18 cellular contexts compared by ENCODE assay signal in the genomic region with DNA sequence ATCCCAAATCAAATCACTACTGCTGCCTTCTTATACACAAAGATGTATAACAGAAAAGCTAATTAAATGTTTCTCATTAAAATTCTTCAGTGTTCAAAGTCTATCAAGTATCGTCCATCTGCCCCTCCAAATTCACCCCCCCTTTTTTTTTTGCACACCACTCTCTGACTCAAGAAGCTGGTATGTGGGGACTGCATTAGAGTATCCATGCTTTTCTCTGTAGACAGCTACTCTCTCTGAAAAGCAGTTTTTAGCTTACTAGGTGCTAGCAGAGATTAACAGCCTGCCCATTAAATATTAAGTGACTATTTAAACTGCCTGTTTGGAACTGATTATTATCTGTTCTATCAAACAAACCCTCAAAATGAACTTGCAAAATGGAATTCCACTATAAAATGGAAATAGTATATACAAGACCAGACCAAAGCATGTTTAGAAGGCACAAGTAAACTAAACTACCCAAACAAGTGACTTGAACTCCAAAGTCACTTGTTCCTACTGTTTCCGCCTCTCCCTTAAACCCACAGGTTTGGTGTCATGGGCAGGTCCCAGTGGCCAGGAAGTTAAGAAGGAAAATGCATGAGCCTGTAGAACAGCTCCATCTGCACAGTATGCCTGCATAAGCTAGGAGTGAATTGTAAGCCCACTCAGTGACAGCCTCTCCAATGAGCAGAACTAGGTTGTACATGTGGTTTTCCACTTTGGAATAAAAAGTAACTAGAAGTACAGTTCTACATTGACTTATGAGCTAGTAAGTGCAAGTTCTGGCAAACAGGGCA. TPM values are rescaled to one million over a fixed set of nuclear protein-coding genes. Genes with fewer than 3 reads are reported as not detected.
DNase-seq lines count a peak whose midpoint lies in the region; ATAC-seq and TF ChIP-seq lines count a peak whose summit lies in the region.
"Had no signal": no experiment of that assay in that cellular context is flagged by ENCODE, and none has a peak within 500 bp of the region (broad histone marks: within the 10 kb centered on the region; RNA-seq: fewer than 3 reads in every experiment).

No MANE protein-coding gene starts in this region.

- H3K4me3 ChIP-seq in adrenal gland (peak overlapping the region in 1 of 4 donors; percentile 10), fibroblast of villous mesenchyme (ENCODE audit: low read depth, low read length) (no peak overlapping the region), thoracic aorta (peak overlapping the region; percentile 36)
- H3K4me3 ChIP-seq: hepatocyte, lung had no signal

- no peaks in the 10 kb centered on the region for H3K27me3 ChIP-seq in adrenal gland
- no peaks in the 10 kb centered on the region for H3K27me3 ChIP-seq in thoracic aorta (replicated peaks; ENCODE audit: insufficient read depth)
- H3K27me3 ChIP-seq: hepatocyte had no signal

- no peak for TF ChIP-seq CTCF in adrenal gland (IDR thresholded peaks at IDR 0.05)
- no peak for TF ChIP-seq CTCF in fibroblast of villous mesenchyme (IDR thresholded peaks at IDR 0.05; ENCODE audit: insufficient read depth, low read depth, low read length)
- no peak for TF ChIP-seq CTCF in thoracic aorta (IDR thresholded peaks at IDR 0.05)

- H3K9me3 ChIP-seq in adrenal gland (replicated peaks in 1 of 3) (no peaks in the 10 kb centered on the region), thoracic aorta (no peaks in the 10 kb centered on the region)

- DNase-seq in DMS 273 (lab: John Stamatoyannopoulos, UW; ENCODE audit: unreplicated experiment): peak; percentile 20
- DNase-seq in DMS 273 treated with DMSO at 0.1 percent for 48 hours (lab: John Stamatoyannopoulos, UW): no peak
- no peak for DNase-seq in adrenal gland
- peak; percentile 53 for DNase-seq in fibroblast of villous mesenchyme (ENCODE audit: low read depth)
- DNase-seq in thoracic aorta (ENCODE audit: low spot score): no peak
- no peak for DNase-seq in activated naive CD4-positive, alpha-beta T cell (lab: John Stamatoyannopoulos, UW)
- no peak for DNase-seq in NCI-H526 treated with DMSO at 0.1 percent for 48 hours (lab: John Stamatoyannopoulos, UW)
- DNase-seq: activated CD4-positive, alpha-beta T cell treated with anti-CD3 and anti-CD28 coated beads for 1 hour; activated T-cell treated with anti-CD3 and anti-CD28 coated beads, Interleukin-2, amount 50 U/mL, for 4 hours; anterior cingulate cortex; effector memory CD8-positive, alpha-beta T cell; KG1; NCI-H187 treated with DMSO at 0.1 percent for 48 hours; NCI-H774 had no signal

- H3K27ac ChIP-seq in adrenal gland (peak overlapping the region in 3 of 5 donors; percentile 9 to 40 (median 18)), thoracic aorta (no peak overlapping the region)
- H3K27ac ChIP-seq: 22Rv1, hepatocyte had no signal

- intact Hi-C loops in adrenal gland (cut with DNase I): no loop called here

- no peak for TF ChIP-seq POLR2A in adrenal gland (IDR thresholded peaks at IDR 0.05)

- ATAC-seq in thoracic aorta (ENCODE audit: insufficient number of reproducible peaks, low FRiP score, low read depth) (no peak), GM19324 (IDR thresholded peaks at IDR 0.05; ENCODE audit: low FRiP score, unreplicated experiment) (no peak)
- ATAC-seq: activated T-cell treated with anti-CD3 and anti-CD28 coated beads, Interleukin-2, amount 50 U/mL, for 4 hours; effector memory CD8-positive, alpha-beta T cell had no signal

- peaks cover 0 to 33% of the 10 kb centered on the region in 2 donors for H3K4me1 ChIP-seq in adrenal gland (replicated peaks in 1 of 2)
- H3K4me1 ChIP-seq in thoracic aorta (ENCODE audit: control insufficient read depth in 1 of 2, low read depth in 2 of 2): peaks cover 23 to 24% of the 10 kb centered on the region in 2 donors

- WGBS in adrenal gland, 4 donors: 65 to 89% (median 76%) methylated on average over 2 of the region's 2 CpGs

- H3K36me3 ChIP-seq in adrenal gland (replicated peaks in 1 of 2) (no peaks in the 10 kb centered on the region), thoracic aorta (no peaks in the 10 kb centered on the region)

RNA-seq across cellular contexts. Expression of a gene that starts 32.5 kb away (rescaled TPM):
- 100 to 1,000 TPM in 1 of 8 donors, 10 to 100 TPM in 7; 53.3 to 104 (median 82.4) TPM for total RNA-seq in adrenal gland
- 10 to 100 TPM; 16.0 to 97.0 (median 30.9) TPM for polyA plus RNA-seq in adrenal gland
- total RNA-seq in fibroblast of villous mesenchyme: 169 and 231 TPM in 2 replicates
- 10 to 100 TPM; 60.1 to 67.1 TPM for total RNA-seq in thoracic aorta

Comparison
In these comparisons a context has a peak if more than half of its experiments do, and no peak if none do; other contexts are left out.
1. DNase-seq: peak in DMS 273 (single experiment) and fibroblast of villous mesenchyme (single experiment); none in DMS 273 treated with DMSO at 0.1 percent for 48 hours (single experiment), adrenal gland (0 of 7), thoracic aorta (single experiment), activated naive CD4-positive, alpha-beta T cell (0 of 4) and NCI-H526 treated with DMSO at 0.1 percent for 48 hours (single experiment).
2. H3K27ac ChIP-seq: peak in adrenal gland (3 of 5); none in thoracic aorta (0 of 2).